15 cellular contexts compared by ENCODE assay signal in the genomic region with DNA sequence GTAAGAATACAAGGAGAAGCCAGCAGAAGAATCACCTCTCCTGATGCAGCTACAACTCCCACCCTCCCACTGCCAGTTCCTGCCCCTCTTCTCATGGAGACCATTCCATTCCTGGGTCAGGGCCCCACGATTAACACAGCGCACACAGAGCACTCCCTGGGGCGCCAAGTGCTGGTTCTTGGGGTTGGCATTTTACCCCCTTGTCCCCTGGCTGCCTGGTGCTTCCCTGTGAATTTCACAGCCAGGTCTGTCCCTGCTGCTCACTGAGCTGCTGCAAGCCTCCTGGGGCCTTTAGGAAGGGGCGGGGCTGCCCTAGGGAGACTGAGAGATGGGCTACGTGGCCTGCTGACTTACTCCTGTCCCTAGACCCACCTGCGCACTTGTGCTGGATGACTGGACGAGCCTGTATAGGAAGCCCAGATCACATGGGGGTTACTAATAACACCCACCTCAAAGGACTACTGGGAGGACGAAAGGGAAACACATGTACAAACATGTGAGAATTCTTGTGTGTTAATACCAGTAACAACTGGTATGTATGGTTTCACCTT. TPM values are rescaled to one million over a fixed set of nuclear protein-coding genes. Genes with fewer than 3 reads are reported as not detected.
DNase-seq lines count a peak whose midpoint lies in the region; ATAC-seq and TF ChIP-seq lines count a peak whose summit lies in the region.
"Had no signal": no experiment of that assay in that cellular context is flagged by ENCODE, and none has a peak within 500 bp of the region (broad histone marks: within the 10 kb centered on the region; RNA-seq: fewer than 3 reads in every experiment).

No MANE protein-coding gene starts in this region.

- H3K27me3 Mint-ChIP-seq in T-helper 2 cell treated with Interferon-gamma antibody and Interleukin-4, amounts not matched to agents 5 μg/mL and 100 μg/mL, for 36 hours (ENCODE audit: low read depth), result no peaks in the 10 kb centered on the region

- H3K27ac ChIP-seq in osteoblast (ENCODE audit: low read depth, low read length), result peak overlapping the region; percentile 77
- H3K27ac ChIP-seq: SJSA1 had no signal

- H3K36me3 Mint-ChIP-seq in T-helper 2 cell treated with Interferon-gamma antibody and Interleukin-4, amounts not matched to agents 5 μg/mL and 100 μg/mL, for 36 hours (ENCODE audit: low read depth), result peaks cover 21% of the 10 kb centered on the region
- H3K36me3 Mint-ChIP-seq: activated naive CD4-positive, alpha-beta T cell treated with anti-CD3 and anti-CD28 coated beads, Interleukin-2, amount 50 U/mL, for 72 hours had no signal

- no peak overlapping the region for H3K4me2 ChIP-seq in osteoblast (ENCODE audit: insufficient read depth, low read length)

- H3K4me3 ChIP-seq in GM12864 (ENCODE audit: low read depth, low read length) (no peak overlapping the region), osteoblast (ENCODE audit: insufficient read depth, low read length) (no peak overlapping the region)
- H3K4me3 ChIP-seq: SJSA1 had no signal

- no peak overlapping the region for H3K4me3 Mint-ChIP-seq in T-helper 2 cell treated with Interferon-gamma antibody and Interleukin-4, amounts not matched to agents 5 μg/mL and 100 μg/mL, for 36 hours
- H3K4me3 Mint-ChIP-seq: immature natural killer cell, nephron had no signal

- H3K9me3 ChIP-seq in osteoblast (ENCODE audit: low read depth, low read length), result no peaks in the 10 kb centered on the region
- H3K9me3 ChIP-seq: SJSA1 had no signal

- no peaks in the 10 kb centered on the region for H4K20me1 ChIP-seq in osteoblast (ENCODE audit: insufficient read depth, low read length)

- peak; percentile 60 for DNase-seq in GM12864 (ENCODE audit: low read depth)
- DNase-seq in osteoblast (ENCODE audit: insufficient read length, low spot score, missing footprints), result peak; percentile 72
- no peak for DNase-seq in occipital lobe (lab: John Stamatoyannopoulos, UW)
- DNase-seq in superior temporal gyrus (ENCODE audit: extremely low spot score), result no peak
- DNase-seq in T-helper 2 cell treated with Interferon-gamma antibody and Interleukin-4, amounts not matched to agents 5 μg/mL and 100 μg/mL, for 36 hours (ENCODE audit: low spot score), result no peak
- DNase-seq: Calu3; effector CD4-positive, alpha-beta T cell; immature natural killer cell; NCI-H446 treated with DMSO at 0.1 percent for 48 hours had no signal

- H3K27me3 ChIP-seq in osteoblast (ENCODE audit: insufficient read depth, low read length), result no peaks in the 10 kb centered on the region
- H3K27me3 ChIP-seq: SJSA1 had no signal

- H3K36me3 ChIP-seq in osteoblast (ENCODE audit: insufficient read depth, low read length), result peaks cover 24% of the 10 kb centered on the region

- peak overlapping the region; percentile 27 for H2AFZ ChIP-seq in osteoblast (ENCODE audit: low read length)

- H3K9me3 Mint-ChIP-seq in T-helper 2 cell treated with Interferon-gamma antibody and Interleukin-4, amounts not matched to agents 5 μg/mL and 100 μg/mL, for 36 hours, result no peaks in the 10 kb centered on the region
- H3K9me3 Mint-ChIP-seq: activated naive CD4-positive, alpha-beta T cell treated with anti-CD3 and anti-CD28 coated beads, Interleukin-2, amount 50 U/mL, for 72 hours; immature natural killer cell; nephron had no signal

- no peak overlapping the region for H3K27ac Mint-ChIP-seq in T-helper 2 cell treated with Interferon-gamma antibody and Interleukin-4, amounts not matched to agents 5 μg/mL and 100 μg/mL, for 36 hours
- H3K27ac Mint-ChIP-seq: immature natural killer cell had no signal

- peaks cover 19% of the 10 kb centered on the region for H3K4me1 Mint-ChIP-seq in T-helper 2 cell treated with Interferon-gamma antibody and Interleukin-4, amounts not matched to agents 5 μg/mL and 100 μg/mL, for 36 hours (ENCODE audit: low read depth)

- ATAC-seq in GM19463 (IDR thresholded peaks at IDR 0.05; ENCODE audit: unreplicated experiment), result peak; percentile 17
- peak; percentile 35 for ATAC-seq in HG03565 (IDR thresholded peaks at IDR 0.05; ENCODE audit: unreplicated experiment)
- ATAC-seq in HG03139 (IDR thresholded peaks at IDR 0.05; ENCODE audit: unreplicated experiment), result no peak
- ATAC-seq: activated naive CD4-positive, alpha-beta T cell treated with anti-CD3 and anti-CD28 coated beads, Interleukin-2, amount 50 U/mL, for 72 hours had no signal

- H3K79me2 ChIP-seq in osteoblast (ENCODE audit: insufficient read depth, low read length), result peaks cover 40% of the 10 kb centered on the region

- peaks cover 33% of the 10 kb centered on the region for H3K4me1 ChIP-seq in osteoblast (ENCODE audit: insufficient read depth, low read length)

- no peak for TF ChIP-seq CTCF in GM12864 (IDR thresholded peaks at IDR 0.05; ENCODE audit: low read depth, low read length, missing control alignments)
- TF ChIP-seq CTCF in osteoblast (IDR thresholded peaks at IDR 0.05; ENCODE audit: extremely low read depth, low read depth, low read length), result no peak

RNA-seq across cellular contexts. Expression of a gene that starts 4.8 kb away (rescaled TPM):
- 15.2 and 15.3 TPM in 2 replicates for total RNA-seq in osteoblast
- 14.0 TPM for total RNA-seq in occipital lobe

RNA-seq across cellular contexts. Expression of a gene that starts 16.0 kb away (rescaled TPM):
- total RNA-seq in osteoblast, result 9.1 and 12.3 TPM in 2 replicates
- 27.0 TPM for total RNA-seq in occipital lobe

RNA-seq across cellular contexts. Expression of a gene that starts 17.1 kb away (rescaled TPM):
- total RNA-seq in osteoblast (23.6 and 25.3 TPM in 2 replicates), occipital lobe (27.5 TPM)

Comparison
In these comparisons a context has a peak if more than half of its experiments do, and no peak if none do; other contexts are left out.
1. DNase-seq: peak in GM12864 (single experiment) and osteoblast (single experiment); none in occipital lobe (single experiment), superior temporal gyrus (single experiment) and T-helper 2 cell treated with Interferon-gamma antibody and Interleukin-4, amounts not matched to agents 5 μg/mL and 100 μg/mL, for 36 hours (single experiment).